ENCODE assay signal across 27 cellular contexts in the genomic region with DNA sequence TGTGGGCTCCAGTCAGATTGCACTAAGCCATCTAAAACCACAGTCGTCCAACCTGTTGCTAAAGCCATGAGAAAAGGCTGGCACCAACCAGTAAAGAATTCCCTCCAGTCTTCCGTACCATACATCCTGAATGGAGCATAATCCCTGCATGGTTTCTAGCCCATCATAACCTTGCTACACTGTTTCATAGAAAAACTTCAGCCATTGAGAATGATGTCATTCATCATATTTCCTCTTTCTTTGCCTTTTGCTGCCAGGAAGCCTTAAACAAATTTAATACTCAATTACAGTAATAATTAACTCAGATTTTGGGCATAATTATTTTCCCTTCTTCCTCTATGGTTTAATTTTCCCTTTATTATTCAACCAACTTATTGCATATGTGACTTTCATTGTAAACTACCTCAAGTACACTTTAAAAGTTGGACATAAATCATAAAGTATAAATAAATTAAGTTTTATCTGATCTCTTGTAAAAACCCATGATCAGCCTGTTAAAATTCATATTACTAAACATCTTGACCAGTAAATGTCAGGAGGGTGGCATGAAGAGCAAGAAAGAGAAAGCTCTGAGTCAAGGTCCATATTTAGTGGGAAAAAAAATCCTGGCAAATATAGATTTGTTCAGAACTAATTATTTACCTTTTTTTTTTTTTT.
DNase-seq lines count a peak whose midpoint lies in the region; ATAC-seq and TF ChIP-seq lines count a peak whose summit lies in the region.
"Had no signal": no experiment of that assay in that cellular context is flagged by ENCODE, and none has a peak within 500 bp of the region (broad histone marks: within the 10 kb centered on the region; RNA-seq: fewer than 3 reads in every experiment).

No MANE protein-coding gene starts in this region.

- H3F3A ChIP-seq in PC-9 (ENCODE audit: insufficient read depth, low read depth), result peaks cover 45% of the 10 kb centered on the region

- H3K4me3 Mint-ChIP-seq in naive B cell, result peak overlapping the region in 5 of 8 donors; percentile 13 to 59 (median 41)
- H3K4me3 Mint-ChIP-seq in activated CD4-positive, alpha-beta T cell treated with anti-CD3 and anti-CD28 coated beads for 36 hours, result no peak overlapping the region
- H3K4me3 Mint-ChIP-seq: activated naive CD8-positive, alpha-beta T cell treated with anti-CD3 and anti-CD28 coated beads, Interleukin-2, amount 50 U/mL, for 24 hours; GM23338; natural killer cell had no signal

- CTCF ChIA-PET in PC-9 (lab: Charles Lee), result interaction anchor here (0.6 to 1.1 kb wide), 2 partner anchors 288 to 290 kb away, joined by 3 to 11 read pairs; no protein-coding TSS in a partner anchor
- CTCF ChIA-PET in activated CD4-positive, alpha-beta T cell treated with anti-CD3 and anti-CD28 coated beads for 36 hours (lab: Charles Lee), result no interaction called here

- no TSS peak for BruUV-seq in PC-9 (replicated peaks; lab: Mats Ljungman, UMichigan)

- H2BK5ac ChIP-seq in mesenchymal stem cell (ENCODE audit: low read depth, low read length, poor library complexity, severe bottlenecking), result no peak overlapping the region

- peaks cover 35% of the 10 kb centered on the region for H3K4me1 ChIP-seq in PC-9 (replicated peaks; ENCODE audit: insufficient read depth)
- H3K4me1 ChIP-seq in esophagus (ENCODE audit: control insufficient read depth in 2 of 2, insufficient read depth in 2 of 2, low read length in 1 of 2), result peaks cover 0 to 11% of the 10 kb centered on the region in 2 donors
- no peaks in the 10 kb centered on the region for H3K4me1 ChIP-seq in mesenchymal stem cell (ENCODE audit: control insufficient read depth, insufficient read depth, low read depth, low read length)
- H3K4me1 ChIP-seq: BE2C, foreskin keratinocyte had no signal

- H3K27me3 ChIP-seq in PC-9 (ENCODE audit: insufficient read depth, low read depth), result no peaks in the 10 kb centered on the region
- H3K27me3 ChIP-seq in esophagus (ENCODE audit: control insufficient read depth in 1 of 2, insufficient read depth in 2 of 2, low read length in 2 of 2), result no peaks in the 10 kb centered on the region
- H3K27me3 ChIP-seq in mesenchymal stem cell (ENCODE audit: control insufficient read depth in 1 of 2, insufficient read depth in 1 of 2, low read length in 2 of 2), result no peaks in the 10 kb centered on the region
- H3K27me3 ChIP-seq: BE2C, foreskin keratinocyte, hepatocyte had no signal

- no peak overlapping the region for H3K14ac ChIP-seq in mesenchymal stem cell (ENCODE audit: low read length in 2 of 2)

- no peaks in the 10 kb centered on the region for H3K79me1 ChIP-seq in mesenchymal stem cell (replicated peaks; ENCODE audit: low read length, poor library complexity, severe bottlenecking)

- POLR2A ChIA-PET in PC-9 (lab: Charles Lee; ENCODE audit: unreplicated experiment), result interaction anchor here (0.5 to 1.7 kb wide), 5 partner anchors 19 to 265 kb away, joined by 3 to 23 read pairs (median 6); partner anchors contain the start of gene ZFP36L1
- POLR2A ChIA-PET in activated CD4-positive, alpha-beta T cell treated with anti-CD3 and anti-CD28 coated beads for 36 hours (lab: Charles Lee), result no interaction called here

- DNase-seq in PC-9 (no peak), naive B cell (no peak), ureter (ENCODE audit: low spot score) (peak; percentile 24), UCSD-AML1 (lab: John Stamatoyannopoulos, UW; ENCODE audit: unreplicated experiment) (no peak), mesenchymal stem cell (no peak)
- no peak for DNase-seq in activated CD4-positive, alpha-beta T cell treated with anti-CD3 and anti-CD28 coated beads for 36 hours
- DNase-seq in stimulated activated CD4-positive, alpha-beta T cell treated with anti-CD3 and anti-CD28 coated beads, Interleukin-2, amount 100 ng/mL, for 24 hours, result no peak
- DNase-seq: activated CD4-positive, alpha-beta T cell treated with anti-CD3 and anti-CD28 coated beads, Interleukin-2, amount 50 U/mL, for 1 hour; activated CD8-positive, alpha-beta memory T cell treated with anti-CD3 and anti-CD28 coated beads, Interleukin-2, amount 50 U/mL, for 4 hours; activated effector memory CD4-positive, alpha-beta T cell treated with anti-CD3 and anti-CD28 coated beads, Interleukin-2, amount 50 U/mL, for 16 hours; activated naive CD8-positive, alpha-beta T cell treated with anti-CD3 and anti-CD28 coated beads, Interleukin-2, amount 50 U/mL, for 24 hours; BE2C; cortex of kidney; EL; foreskin keratinocyte; mammary epithelial cell; natural killer cell; NCI-H146; NCI-H2171 treated with DMSO at 0.1 percent for 48 hours; NCI-H69; SHP77; stimulated activated naive CD8-positive, alpha-beta T cell treated with anti-CD3 and anti-CD28 coated beads, Interleukin-15, Interleukin-2, amounts not matched to agents 100 U/mL and 50 U/mL, for 24 hours; SW 1271 had no signal

- peak; percentile 30 to 56 for ATAC-seq in naive B cell (ENCODE audit: low read depth in 2 of 2)
- no peak for ATAC-seq in activated CD4-positive, alpha-beta T cell treated with anti-CD3 and anti-CD28 coated beads for 36 hours
- ATAC-seq: activated naive CD8-positive, alpha-beta T cell treated with anti-CD3 and anti-CD28 coated beads, Interleukin-2, amount 50 U/mL, for 24 hours; foreskin keratinocyte; natural killer cell; stimulated activated naive CD8-positive, alpha-beta T cell treated with anti-CD3 and anti-CD28 coated beads, Interleukin-15, Interleukin-2, amounts not matched to agents 100 U/mL and 50 U/mL, for 24 hours had no signal

- peak overlapping the region; percentile 22 for H3K4me2 ChIP-seq in PC-9
- no peak overlapping the region for H3K4me2 ChIP-seq in mesenchymal stem cell (ENCODE audit: low read length, poor library complexity, severe bottlenecking)
- H3K4me2 ChIP-seq: GM23338, hepatocyte had no signal

- H3K9me2 ChIP-seq in PC-9 (ENCODE audit: insufficient read depth), result no peaks in the 10 kb centered on the region

- no peaks in the 10 kb centered on the region for H3K27me3 Mint-ChIP-seq in naive B cell
- H3K27me3 Mint-ChIP-seq in activated CD4-positive, alpha-beta T cell treated with anti-CD3 and anti-CD28 coated beads for 36 hours, result no peaks in the 10 kb centered on the region
- H3K27me3 Mint-ChIP-seq: activated naive CD8-positive, alpha-beta T cell treated with anti-CD3 and anti-CD28 coated beads, Interleukin-2, amount 50 U/mL, for 24 hours had no signal

- H2BK12ac ChIP-seq in mesenchymal stem cell (ENCODE audit: low read length in 2 of 2), result no peak overlapping the region

- H4K91ac ChIP-seq in mesenchymal stem cell (ENCODE audit: low read length), result no peak overlapping the region

- H3K27ac ChIP-seq in PC-9 (peak overlapping the region; percentile 87), esophagus (ENCODE audit: low read depth in 2 of 2, low read length in 1 of 2) (peak overlapping the region; percentile 49 to 55), mesenchymal stem cell (ENCODE audit: low read length, poor library complexity, severe bottlenecking) (no peak overlapping the region)
- H3K27ac ChIP-seq: foreskin keratinocyte had no signal

- no peak overlapping the region for H2AK5ac ChIP-seq in mesenchymal stem cell (ENCODE audit: low read length, severe bottlenecking)

- no peak overlapping the region for H4K8ac ChIP-seq in mesenchymal stem cell (ENCODE audit: low read length)

- H3K9me3 ChIP-seq in PC-9 (ENCODE audit: insufficient read depth, low read depth) (peaks cover 34% of the 10 kb centered on the region), esophagus (ENCODE audit: control insufficient read depth in 2 of 2, insufficient read depth in 1 of 2, low read depth in 1 of 2, low read length in 1 of 2) (no peaks in the 10 kb centered on the region), mesenchymal stem cell (ENCODE audit: control insufficient read depth, low read length) (peaks cover 42% of the 10 kb centered on the region)
- H3K9me3 ChIP-seq: BE2C had no signal

- peaks cover 6 to 16% of the 10 kb centered on the region in 2 donors for H3K36me3 Mint-ChIP-seq in naive B cell
- H3K36me3 Mint-ChIP-seq in activated CD4-positive, alpha-beta T cell treated with anti-CD3 and anti-CD28 coated beads for 36 hours (ENCODE audit: low read depth), result peaks cover 2% of the 10 kb centered on the region

- intact Hi-C loops in PC-9 (cut with micrococcal nuclease; ENCODE audit: unreplicated experiment), result loop anchor here (5.0 kb wide), 1 partner anchor 154 kb away; no protein-coding TSS in a partner anchor
- intact Hi-C loops in activated CD4-positive, alpha-beta T cell treated with anti-CD3 and anti-CD28 coated beads for 36 hours (cut with DNase I, micrococcal nuclease), result no loop called here

- H3K4me3 ChIP-seq in PC-9, result no peak overlapping the region
- no peak overlapping the region for H3K4me3 ChIP-seq in esophagus (ENCODE audit: low read depth in 1 of 2, low read length in 2 of 2)
- H3K4me3 ChIP-seq in mesenchymal stem cell (ENCODE audit: insufficient read depth in 1 of 2, low read depth in 1 of 2, low read length in 2 of 2), result no peak overlapping the region
- H3K4me3 ChIP-seq: GM23338, hepatocyte, skin epidermis had no signal

- H2AFZ ChIP-seq in PC-9 (no peak overlapping the region), mesenchymal stem cell (ENCODE audit: low read depth, low read length) (no peak overlapping the region)
- H2AFZ ChIP-seq: GM23338, hepatocyte had no signal

- H3K18ac ChIP-seq in mesenchymal stem cell (ENCODE audit: low read depth in 1 of 2, low read length in 2 of 2), result no peak overlapping the region

- H3K36me3 ChIP-seq in PC-9 (ENCODE audit: low read depth) (peaks cover 58% of the 10 kb centered on the region), esophagus (ENCODE audit: control insufficient read depth in 2 of 2, insufficient read depth in 2 of 2, low read length in 1 of 2) (no peaks in the 10 kb centered on the region), mesenchymal stem cell (ENCODE audit: control insufficient read depth in 1 of 2, insufficient read depth in 2 of 2, low read depth in 1 of 2, low read length in 2 of 2) (no peaks in the 10 kb centered on the region)
- H3K36me3 ChIP-seq: BE2C had no signal

- H3K4me1 Mint-ChIP-seq in naive B cell, result peaks cover 13 to 33% (median 22%) of the 10 kb centered on the region in 3 donors
- H3K4me1 Mint-ChIP-seq in activated CD4-positive, alpha-beta T cell treated with anti-CD3 and anti-CD28 coated beads for 36 hours, result no peaks in the 10 kb centered on the region
- H3K4me1 Mint-ChIP-seq: natural killer cell had no signal

- H4K20me1 ChIP-seq in PC-9 (ENCODE audit: insufficient read depth), result no peaks in the 10 kb centered on the region

- peak overlapping the region in 5 of 6 donors; percentile 51 to 87 (median 58) for H3K27ac Mint-ChIP-seq in naive B cell
- no peak overlapping the region for H3K27ac Mint-ChIP-seq in activated CD4-positive, alpha-beta T cell treated with anti-CD3 and anti-CD28 coated beads for 36 hours
- H3K27ac Mint-ChIP-seq: activated naive CD8-positive, alpha-beta T cell treated with anti-CD3 and anti-CD28 coated beads, Interleukin-2, amount 50 U/mL, for 24 hours; natural killer cell had no signal

- H2BK120ac ChIP-seq in mesenchymal stem cell (ENCODE audit: low read depth, low read length), result no peak overlapping the region

- H3K9ac ChIP-seq in mesenchymal stem cell (ENCODE audit: low read length), result no peak overlapping the region

- H3K9me3 Mint-ChIP-seq in naive B cell, result peaks cover 5 to 24% (median 16%) of the 10 kb centered on the region in 7 donors
- H3K9me3 Mint-ChIP-seq in activated CD4-positive, alpha-beta T cell treated with anti-CD3 and anti-CD28 coated beads for 36 hours (ENCODE audit: low read depth), result peaks cover 4% of the 10 kb centered on the region

- 0 out of 2 replicates have a peak, but pooled peaks cover 6% of the 10 kb centered on the region for H3K79me2 ChIP-seq in PC-9 (ENCODE audit: low read depth)
- H3K79me2 ChIP-seq: hepatocyte had no signal

- TF ChIP-seq CTCF in PC-9 (conservative IDR thresholded peaks at IDR 0.05), result no peak

- peak overlapping the region in 1 of 2 experiments; percentile 4 for H3K4ac ChIP-seq in mesenchymal stem cell (ENCODE audit: low read depth in 1 of 2, low read length in 2 of 2)

- WGBS in esophagus, 2 donors, result 67 to 72% methylated on average over 2 of the region's 2 CpGs
- 97% methylated on average over 2 of the region's 2 CpGs for WGBS in mesenchymal stem cell

- H3K23ac ChIP-seq in mesenchymal stem cell (ENCODE audit: low read length in 2 of 2), result no peak overlapping the region

- no peak overlapping the region for H2BK15ac ChIP-seq in mesenchymal stem cell (ENCODE audit: low read depth, poor library complexity, severe bottlenecking)
